In genomic region chr2:54572636-54573531, GRCh38 we compare ENCODE assay signal across 8 cellular contexts.
A peak's percentile ranks its signal among the peaks of the same experiment; 100 is the strongest.
DNase-seq lines count a peak whose midpoint lies in the region; ATAC-seq and TF ChIP-seq lines count a peak whose summit lies in the region.

No MANE protein-coding gene starts in this region.

- H3K4me1 Mint-ChIP-seq in CD14-positive monocyte (peaks cover 83% of the 10 kb centered on the region), mesothelial cell of epicardium (peaks cover 76% of the 10 kb centered on the region)

- H3K27ac ChIP-seq in OCI-LY7 (ENCODE audit: low read depth, low read length, poor library complexity, severe bottlenecking) (peak overlapping the region; percentile 87), vagina (peak overlapping the region; percentile 74)

- DNase-seq in CD14-positive monocyte (ENCODE audit: low spot score) = no peak
- DNase-seq in OCI-LY7 (ENCODE audit: low spot score) = no peak
- DNase-seq in astrocyte of the spinal cord (ENCODE audit: low read depth, low spot score) = peak; percentile 83
- DNase-seq in mesothelial cell of epicardium (ENCODE audit: low spot score in 2 of 2, unreplicated experiment in 2 of 2) = no peak
- no peak for DNase-seq in vagina (ENCODE audit: extremely low spot score in 2 of 2)
- DNase-seq in NCI-H82 (lab: John Stamatoyannopoulos, UW) = no peak
- DNase-seq in SIG-M5 treated with dmso at 0.1 percent for 504 hours (lab: John Stamatoyannopoulos, UW; ENCODE audit: unreplicated experiment) = no peak

- ATAC-seq in GM21723 (IDR thresholded peaks at IDR 0.05; ENCODE audit: unreplicated experiment) = no peak

- intact Hi-C loops in CD14-positive monocyte (cut with micrococcal nuclease) = loop anchor here (5.0 to 10.0 kb wide), 2 partner anchors 48 to 51 kb away; no protein-coding TSS in a partner anchor
- intact Hi-C loops in OCI-LY7 (cut with micrococcal nuclease; ENCODE audit: unreplicated experiment) = loop anchor here (5.0 kb wide), 1 partner anchor 214 kb away; no protein-coding TSS in a partner anchor
- intact Hi-C loops in vagina (cut with DNase I) = no loop called here

- H4K20me1 ChIP-seq in OCI-LY7 (ENCODE audit: insufficient read depth, low read length) = no peaks in the 10 kb centered on the region

- TF ChIP-seq POLR2A in vagina (IDR thresholded peaks at IDR 0.05) = no peak

- peak overlapping the region in 5 of 7 donors; percentile 6 to 94 (median 77) for H3K27ac Mint-ChIP-seq in CD14-positive monocyte
- H3K27ac Mint-ChIP-seq in mesothelial cell of epicardium = peak overlapping the region; percentile 93

- CTCF ChIA-PET in OCI-LY7 (lab: Charles Lee; ENCODE audit: unreplicated experiment) = no interaction called here

- H2AFZ ChIP-seq in OCI-LY7 (ENCODE audit: low read length) = no peak overlapping the region; the same call in 1 of the 2 replicates

- TF ChIP-seq CTCF in CD14-positive monocyte (IDR thresholded peaks at IDR 0.05) (no peak), OCI-LY7 (conservative IDR thresholded peaks at IDR 0.05; ENCODE audit: low read length) (no peak), astrocyte of the spinal cord (IDR thresholded peaks at IDR 0.05; ENCODE audit: low read depth, low read length) (no peak), mesothelial cell of epicardium (IDR thresholded peaks at IDR 0.05; ENCODE audit: unreplicated experiment) (no peak), vagina (IDR thresholded peaks at IDR 0.05) (no peak)

- H3K4me3 ChIP-seq in OCI-LY7 (ENCODE audit: low read depth, low read length, poor library complexity, severe bottlenecking) (peak overlapping the region; percentile 51), astrocyte of the spinal cord (ENCODE audit: low read depth, low read length) (no peak overlapping the region), vagina (peak overlapping the region in 1 of 2 donors; percentile 6)

- in situ Hi-C loops in astrocyte of the spinal cord (cut with HindIII; ENCODE audit: low sequenced_read_pairs) = no loop called here

- BruUV-seq in OCI-LY7 (replicated peaks; lab: Mats Ljungman, UMichigan) = no TSS peak

- no peaks in the 10 kb centered on the region for H3K9me3 ChIP-seq in OCI-LY7 (ENCODE audit: low read length)
- H3K9me3 ChIP-seq in vagina = no peaks in the 10 kb centered on the region

- H3K27me3 Mint-ChIP-seq in CD14-positive monocyte (ENCODE audit: low read depth in 3 of 3) = no peaks in the 10 kb centered on the region
- no peaks in the 10 kb centered on the region for H3K27me3 Mint-ChIP-seq in mesothelial cell of epicardium (ENCODE audit: low read depth)

- H3K4me3 Mint-ChIP-seq in CD14-positive monocyte (no peak overlapping the region), mesothelial cell of epicardium (peak overlapping the region; percentile 1)

- POLR2A ChIA-PET in OCI-LY7 (lab: Charles Lee) = interaction anchor here (0.6 to 5.8 kb wide), 7 partner anchors 8 to 1382 kb away, joined by 3 to 56 read pairs (median 4); no protein-coding TSS in a partner anchor

- peaks cover 95% of the 10 kb centered on the region for H3K4me1 ChIP-seq in OCI-LY7 (ENCODE audit: insufficient read depth, low read length, poor library complexity, severe bottlenecking)
- peaks cover 98% of the 10 kb centered on the region for H3K4me1 ChIP-seq in vagina

- no peaks in the 10 kb centered on the region for H3K27me3 ChIP-seq in vagina

- H3K9me3 Mint-ChIP-seq in CD14-positive monocyte (peaks cover 0 to under 1% (median 0%) of the 10 kb centered on the region in 7 donors), mesothelial cell of epicardium (no peaks in the 10 kb centered on the region)

- H3K79me2 ChIP-seq in OCI-LY7 (ENCODE audit: insufficient read depth, low read depth, low read length) = peaks cover 100% of the 10 kb centered on the region

- no peaks in the 10 kb centered on the region for H3K9me2 ChIP-seq in OCI-LY7 (ENCODE audit: insufficient read depth, low read length)

- 0 out of 2 replicates have a peak, but pooled peaks cover under 1% of the 10 kb centered on the region for H3K36me3 ChIP-seq in OCI-LY7 (ENCODE audit: insufficient read depth, low read length)
- H3K36me3 ChIP-seq in vagina = no peaks in the 10 kb centered on the region

- H3K4me2 ChIP-seq in OCI-LY7 (ENCODE audit: low read length) = peak overlapping the region; percentile 73

- peaks cover 8 to 17% of the 10 kb centered on the region in 2 donors for H3K36me3 Mint-ChIP-seq in CD14-positive monocyte
- H3K36me3 Mint-ChIP-seq in mesothelial cell of epicardium = peaks cover 2% of the 10 kb centered on the region
